In the genomic region with DNA sequence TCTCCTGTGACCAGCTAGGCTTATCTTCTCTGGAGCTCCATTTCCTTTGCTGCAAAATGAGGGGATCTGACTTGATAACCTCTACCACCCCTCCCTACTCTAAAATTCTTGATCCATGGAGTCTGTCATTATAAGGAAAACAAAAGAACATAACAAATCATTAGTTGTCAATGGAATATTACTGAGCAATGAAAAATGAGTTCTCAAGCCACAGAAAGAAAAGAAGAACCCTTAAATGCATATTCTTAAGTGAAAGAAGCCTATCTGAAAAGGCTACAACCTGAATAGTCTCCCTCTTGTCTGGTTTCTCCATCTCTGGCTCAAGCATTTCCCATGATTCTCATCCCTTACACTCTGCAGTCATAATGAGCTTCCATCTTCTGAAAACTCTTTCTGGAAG, we compare ENCODE assay signal across 1 cellular context.
TF ChIP-seq lines count a peak whose summit lies in the region.

No MANE protein-coding gene starts in this region.

TF ChIP-seq in HEK293T, 16 proteins besides CTCF, POLR2A, EP300 and RAD21 (continued from another document):
- TF ChIP-seq L3MBTL2 (conservative IDR thresholded peaks at IDR 0.05) (no peak), FOXM1 (IDR thresholded peaks at IDR 0.05; ENCODE audit: borderline replicate concordance) (no peak)
